ENCODE assay signal across 10 cellular contexts in the genomic region with DNA sequence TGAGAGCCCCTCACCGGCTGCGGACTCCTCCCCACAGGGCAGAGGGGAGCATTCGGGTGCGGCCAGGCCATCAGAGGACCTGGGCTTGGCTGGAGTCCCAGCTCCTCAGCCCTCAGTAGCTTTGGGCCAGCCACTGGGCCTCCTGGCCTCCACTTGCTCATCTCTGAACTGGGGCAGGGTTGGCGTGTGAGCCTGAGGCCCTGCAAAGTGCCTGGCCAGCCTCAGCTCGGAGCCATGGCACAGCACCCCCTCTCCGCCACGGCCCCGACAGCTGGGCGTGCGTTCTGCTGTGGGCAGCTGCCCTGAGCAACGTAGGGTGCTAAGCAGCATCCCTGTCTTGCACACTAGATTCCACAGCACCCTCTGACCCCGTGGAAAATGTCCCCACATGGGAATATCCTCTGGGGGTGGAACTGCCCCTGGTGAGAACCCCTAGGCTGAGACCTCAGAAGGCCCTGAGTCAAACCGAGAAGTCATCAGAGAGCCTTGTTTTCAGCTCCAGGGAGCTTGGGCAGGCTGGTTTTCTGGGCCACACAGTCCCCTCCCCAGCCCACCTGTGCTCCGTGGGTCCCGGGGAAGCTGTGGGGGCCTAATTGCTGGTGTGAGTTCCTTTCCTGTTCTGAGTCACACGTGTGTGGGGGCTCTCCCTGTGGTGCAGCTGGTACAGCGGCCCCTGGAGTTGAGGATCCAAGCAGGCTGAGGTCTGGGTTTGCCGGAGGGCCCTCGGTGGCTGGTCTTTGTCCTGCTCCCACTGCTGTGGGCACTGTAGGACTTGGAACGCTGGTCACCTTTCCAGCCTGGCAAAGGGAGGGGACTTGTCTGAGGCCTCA. TPM values are rescaled to one million over a fixed set of nuclear protein-coding genes. Genes with fewer than 3 reads are reported as not detected.
DNase-seq lines count a peak whose midpoint lies in the region; ATAC-seq, FAIRE-seq and TF ChIP-seq lines count a peak whose summit lies in the region.
"Had no signal": no experiment of that assay in that cellular context is flagged by ENCODE, and none has a peak within 500 bp of the region (broad histone marks: within the 10 kb centered on the region; RNA-seq: fewer than 3 reads in every experiment).

No MANE protein-coding gene starts in this region.

- H3K27ac Mint-ChIP-seq in MCF 10A (ENCODE audit: low read depth, unreplicated experiment): no peak overlapping the region

- FAIRE-seq in GM12878 (lab: Jason Lieb, UNC): peak; percentile 87
- FAIRE-seq: endothelial cell of umbilical vein had no signal

- peak overlapping the region; percentile 49; the same call in 1 of the 2 replicates for H3K9ac ChIP-seq in GM12878 (ENCODE audit: control insufficient read depth, insufficient read depth, low read length)

- no peak overlapping the region for H3K4me3 Mint-ChIP-seq in MCF 10A (ENCODE audit: unreplicated experiment)

- H4K20me1 ChIP-seq in GM12878 (ENCODE audit: control insufficient read depth, insufficient read depth): no peaks in the 10 kb centered on the region; the same call in 1 of the 2 replicates

- ATAC-seq in GM19463 (IDR thresholded peaks at IDR 0.05; ENCODE audit: unreplicated experiment): peak; percentile 63
- ATAC-seq in HG03196 (IDR thresholded peaks at IDR 0.05; ENCODE audit: unreplicated experiment): peak; percentile 58
- peak; percentile 67 for ATAC-seq in GM12878

- H3K27me3 Mint-ChIP-seq in MCF 10A (ENCODE audit: insufficient read depth, unreplicated experiment): peaks cover 11% of the 10 kb centered on the region

- peaks cover 78% of the 10 kb centered on the region for H3K4me1 ChIP-seq in GM12878 (ENCODE audit: control insufficient read depth, insufficient read depth, low read length)

- H3K36me3 Mint-ChIP-seq in MCF 10A (ENCODE audit: insufficient read depth, unreplicated experiment): no peaks in the 10 kb centered on the region

- peak; percentile 89 to 95 for TF ChIP-seq EP300 in GM12878 (IDR thresholded peaks at IDR 0.05; ENCODE audit: borderline replicate concordance in 1 of 2, control insufficient read depth in 1 of 2, low read depth in 2 of 2, low read length in 2 of 2)

- SMC1A ChIA-PET in GM12878 (lab: Charles Lee; ENCODE audit: uncharacterized antibody, unreplicated experiment): interaction anchor here (0.9 to 3.2 kb wide), 5 partner anchors 11 to 55 kb away, joined by 3 to 54 read pairs (median 9); a partner anchor contains a TSS

- peaks cover 74% of the 10 kb centered on the region for H3K79me2 ChIP-seq in GM12878 (ENCODE audit: control insufficient read depth, insufficient read depth, low read length)

- H3K36me3 ChIP-seq in GM12878 (ENCODE audit: control insufficient read depth in 2 of 2, insufficient read depth in 2 of 2, low read length in 1 of 2): peaks cover 0 to 11% of the 10 kb centered on the region in 2 experiments; a peak in 2 of 4 replicates

- CTCF ChIA-PET in GM12878 (lab: Yijun Ruan, JAX): interaction anchor here (1.1 to 3.8 kb wide), 9 partner anchors 11 to 117 kb away, joined by 3 to 63 read pairs (median 7); a partner anchor contains a TSS
- CTCF ChIA-PET in MCF 10A (lab: Yijun Ruan, JAX): interaction anchor here (0.7 to 1.4 kb wide), 2 partner anchors 19 to 26 kb away, joined by 4 to 5 read pairs; no protein-coding TSS in a partner anchor

- H2AFZ ChIP-seq in GM12878 (ENCODE audit: control insufficient read depth, low read depth, low read length): no peak overlapping the region

- H3K27me3 ChIP-seq in GM12878 (replicated peaks in 1 of 2; ENCODE audit: control insufficient read depth in 2 of 2, insufficient read depth in 2 of 2, low read length in 1 of 2): no peaks in the 10 kb centered on the region

- TF ChIP-seq CTCF in GM12878 (IDR thresholded peaks at IDR 0.05 in 2 of 3, conservative IDR thresholded peaks at IDR 0.05 in 1 of 3; ENCODE audit: control insufficient read depth in 2 of 3, extremely low read depth in 1 of 3, insufficient read depth in 1 of 3, low read depth in 3 of 3, low read length in 3 of 3) (peak; percentile 43 to 58 (median 52)), MCF 10A (IDR thresholded peaks at IDR 0.05; ENCODE audit: unreplicated experiment) (no peak)

- H3K4me1 Mint-ChIP-seq in MCF 10A (ENCODE audit: insufficient read depth, unreplicated experiment): peaks cover 14% of the 10 kb centered on the region

- peak; percentile 23 for TF ChIP-seq POLR2A in GM15510 (IDR thresholded peaks at IDR 0.05; ENCODE audit: borderline replicate concordance, extremely low read depth, insufficient read length)
- TF ChIP-seq POLR2A in GM12878 (IDR thresholded peaks at IDR 0.05; ENCODE audit: low read depth, low read length): no peak; the same call in none of the 2 replicates

- peak; percentile 42; the same call in 1 of the 2 replicates for TF ChIP-seq RAD21 in GM12878 (IDR thresholded peaks at IDR 0.05; ENCODE audit: insufficient read depth, low read depth, low read length)

- peak overlapping the region; percentile 89 for H3K27ac ChIP-seq in GM12878 (ENCODE audit: control insufficient read depth, insufficient read depth)

- peak overlapping the region; percentile 92 for H3K4me2 ChIP-seq in GM12878 (ENCODE audit: control insufficient read depth, insufficient read depth)

- intact Hi-C loops in GM12878 (cut with micrococcal nuclease; ENCODE audit: unreplicated experiment) (loop anchor here (1.0 kb wide), 2 partner anchors 9 to 20 kb away; no protein-coding TSS in a partner anchor), MCF 10A (cut with micrococcal nuclease) (no loop called here)

- POLR2A ChIA-PET in GM12878 (lab: Charles Lee): interaction anchor here (1.1 to 3.9 kb wide), 4 partner anchors 11 to 28 kb away, joined by 3 to 71 read pairs (median 39); a partner anchor contains a TSS
- POLR2A ChIA-PET in MCF 10A (lab: Yijun Ruan, JAX): interaction anchor here (0.6 to 1.0 kb wide), 2 partner anchors 18 to 1627 kb away, joined by 3 to 6 read pairs; a partner anchor contains a TSS

- BruUV-seq in GM12878 (replicated peaks; lab: Mats Ljungman, UMichigan): no TSS peak
- no TSS peak for BruUV-seq in MCF 10A (replicated peaks; lab: Mats Ljungman, UMichigan)

- RAD21 ChIA-PET in GM12878 (lab: Charles Lee; ENCODE audit: unreplicated experiment): interaction anchor here (0.6 to 3.8 kb wide), 13 partner anchors 11 to 1091 kb away, joined by 3 to 80 read pairs (median 5); a partner anchor contains a TSS

- WGBS in GM12878 (ENCODE audit: insufficient coverage, insufficient replicate concordance, low lambda C conversion rate, missing lambda C conversion rate): under 1% methylated on average over 19 of the region's 21 CpGs

- peak; percentile 93 for DNase-seq in GM12878 (ENCODE audit: low read depth, low spot score)
- no peak for DNase-seq in cerebellar nuclear complex (lab: John Stamatoyannopoulos, UW)
- no peak for DNase-seq in MCF 10A (ENCODE audit: unreplicated experiment)
- no peak for DNase-seq in SW 1271 (lab: John Stamatoyannopoulos, UW)
- no peak for DNase-seq in midbrain (lab: John Stamatoyannopoulos, UW)
- DNase-seq: HCEC 1CT had no signal

- in situ Hi-C loops in GM12878 (cut with MboI): no loop called here

- peak overlapping the region; percentile 40; the same call in 1 of the 2 replicates for H3K4me3 ChIP-seq in GM12878

- no peaks in the 10 kb centered on the region for H3K9me3 Mint-ChIP-seq in MCF 10A (ENCODE audit: unreplicated experiment)

- H3K9me3 ChIP-seq in GM12878 (replicated peaks; ENCODE audit: control insufficient read depth, insufficient read depth, low read length): no peaks in the 10 kb centered on the region

RNA-seq across cellular contexts. Expression of a gene that starts 24.5 kb away (rescaled TPM):
- 89.6 and 102 TPM in 2 replicates for total RNA-seq in GM12878 (2013; cell fraction: nucleolus; rRNA removed)
- 18.6 and 20.4 TPM in 2 replicates for total RNA-seq in GM12878 (2014; rRNA removed)
- total RNA-seq in GM12878 (2014; rRNA removed; fragmentation: Illumina TruSeq; extraction: Trizol): 7.8 and 8.5 TPM in 2 replicates
- 49.6 and 54.2 TPM in 2 replicates for total RNA-seq in GM12878 (2021)
- polyA plus RNA-seq in GM12878 (2011; ENCODE audit: low read depth): 5.6 TPM
- polyA plus RNA-seq in GM12878 (2011; rRNA removed): 3.3 and 6.5 TPM in 2 replicates
- 9.1 and 11.1 TPM in 2 replicates for polyA plus RNA-seq in GM12878 (2011; cell fraction: cytosol; rRNA removed)
- polyA plus RNA-seq in GM12878 (2011; cell fraction: nucleus; rRNA removed): 63.3 and 74.6 TPM in 2 replicates
- 19.5 and 20.0 TPM in 2 replicates for polyA plus RNA-seq in GM12878 (2012)
- polyA plus RNA-seq in GM12878 (2014; fragmentation: Illumina TruSeq; extraction: Trizol): 3.4 and 9.3 TPM in 2 replicates
- polyA plus RNA-seq in GM12878 (2014; fragmentation: Nextera tagmentation; extraction: Ambion mirVana): under 1 TPM; 0.08 to 0.22 TPM
- polyA plus RNA-seq in GM12878 (2014; rRNA removed): 20.4 and 28.7 TPM in 2 replicates
- 10 to 100 TPM; 24.8 to 29.4 TPM for polyA plus RNA-seq in GM12878 (2016; fragmentation: Nextera tagmentation; extraction: Ambion mirVana)
- polyA minus RNA-seq in GM12878 (2011; rRNA and poly(A)+ RNA removed): 10.9 and 22.2 TPM in 2 replicates
- 13.4 and 15.6 TPM in 2 replicates for polyA minus RNA-seq in GM12878 (2011; cell fraction: cytosol; rRNA and poly(A)+ RNA removed)
- 23.7 and 49.5 TPM in 2 replicates for polyA minus RNA-seq in GM12878 (2011; cell fraction: nucleus; rRNA and poly(A)+ RNA removed)
- total RNA-seq in MCF 10A (2022): 0.37 and 0.82 TPM in 2 replicates

RNA-seq across cellular contexts. Expression of a gene that starts 26.9 kb away (rescaled TPM):
- 44.4 and 44.8 TPM in 2 replicates for total RNA-seq in GM12878 (2013; cell fraction: nucleolus; rRNA removed)
- 41.9 and 49.1 TPM in 2 replicates for total RNA-seq in GM12878 (2014; rRNA removed)
- 22.8 and 23.8 TPM in 2 replicates for total RNA-seq in GM12878 (2014; rRNA removed; fragmentation: Illumina TruSeq; extraction: Trizol)
- 37.8 and 44.4 TPM in 2 replicates for total RNA-seq in GM12878 (2021)
- 10.6 TPM for polyA plus RNA-seq in GM12878 (2011; ENCODE audit: low read depth)
- 28.7 and 49.1 TPM in 2 replicates for polyA plus RNA-seq in GM12878 (2011; rRNA removed)
- polyA plus RNA-seq in GM12878 (2011; cell fraction: cytosol; rRNA removed): 63.6 and 87.5 TPM in 2 replicates
- polyA plus RNA-seq in GM12878 (2011; cell fraction: nucleus; rRNA removed): 186 and 229 TPM in 2 replicates
- 21.0 and 25.2 TPM in 2 replicates for polyA plus RNA-seq in GM12878 (2012)
- 13.8 and 46.8 TPM in 2 replicates for polyA plus RNA-seq in GM12878 (2014; fragmentation: Illumina TruSeq; extraction: Trizol)
- polyA plus RNA-seq in GM12878 (2014; fragmentation: Nextera tagmentation; extraction: Ambion mirVana): 1 to 10 TPM; 3.2 to 7.6 TPM
- polyA plus RNA-seq in GM12878 (2014; rRNA removed): 65.8 and 72.6 TPM in 2 replicates
- polyA plus RNA-seq in GM12878 (2016; fragmentation: Nextera tagmentation; extraction: Ambion mirVana): 10 to 100 TPM; 52.5 to 58.5 TPM
- 22.7 and 36.0 TPM in 2 replicates for polyA minus RNA-seq in GM12878 (2011; rRNA and poly(A)+ RNA removed)
- 15.2 and 22.9 TPM in 2 replicates for polyA minus RNA-seq in GM12878 (2011; cell fraction: cytosol; rRNA and poly(A)+ RNA removed)
- polyA minus RNA-seq in GM12878 (2011; cell fraction: nucleus; rRNA and poly(A)+ RNA removed): 34.2 and 49.2 TPM in 2 replicates
- total RNA-seq in MCF 10A (2022): 25.3 and 29.8 TPM in 2 replicates

RNA-seq across cellular contexts. Expression of a gene that starts 52.0 kb away (rescaled TPM):
- total RNA-seq in GM12878 (2013; cell fraction: nucleolus; rRNA removed): 3.6 and 3.8 TPM in 2 replicates
- total RNA-seq in GM12878 (2014; rRNA removed) (5.3 and 5.8 TPM in 2 replicates), GM12878 (2014; rRNA removed; fragmentation: Illumina TruSeq; extraction: Trizol) (7.3 and 7.6 TPM in 2 replicates), GM12878 (2021) (9.6 and 10.9 TPM in 2 replicates), MCF 10A (2022) (21.9 and 29.7 TPM in 2 replicates)
- 11.2 TPM for polyA plus RNA-seq in GM12878 (2011; ENCODE audit: low read depth)
- polyA plus RNA-seq in GM12878 (2011; rRNA removed) (14.6 and 16.5 TPM in 2 replicates), GM12878 (2014; fragmentation: Illumina TruSeq; extraction: Trizol) (12.1 and 12.2 TPM in 2 replicates), GM12878 (2014; fragmentation: Nextera tagmentation; extraction: Ambion mirVana) (1 to 10 TPM; 1.5 to 5.2 TPM), GM12878 (2014; rRNA removed) (10.5 and 11.6 TPM in 2 replicates), GM12878 (2016; fragmentation: Nextera tagmentation; extraction: Ambion mirVana) (1 to 10 TPM; 6.9 to 8.3 TPM)
- polyA plus RNA-seq in GM12878 (2011; cell fraction: cytosol; rRNA removed): 16.9 and 19.2 TPM in 2 replicates
- polyA plus RNA-seq in GM12878 (2011; cell fraction: nucleus; rRNA removed): 5.5 and 7.1 TPM in 2 replicates
- polyA plus RNA-seq in GM12878 (2012): 15.3 TPM in 2 replicates
- polyA minus RNA-seq in GM12878 (2011; rRNA and poly(A)+ RNA removed): 9.4 and 14.6 TPM in 2 replicates
- polyA minus RNA-seq in GM12878 (2011; cell fraction: cytosol; rRNA and poly(A)+ RNA removed): 5.7 and 6.7 TPM in 2 replicates
- 1.6 and 3.5 TPM in 2 replicates for polyA minus RNA-seq in GM12878 (2011; cell fraction: nucleus; rRNA and poly(A)+ RNA removed)
